In the genomic region with DNA sequence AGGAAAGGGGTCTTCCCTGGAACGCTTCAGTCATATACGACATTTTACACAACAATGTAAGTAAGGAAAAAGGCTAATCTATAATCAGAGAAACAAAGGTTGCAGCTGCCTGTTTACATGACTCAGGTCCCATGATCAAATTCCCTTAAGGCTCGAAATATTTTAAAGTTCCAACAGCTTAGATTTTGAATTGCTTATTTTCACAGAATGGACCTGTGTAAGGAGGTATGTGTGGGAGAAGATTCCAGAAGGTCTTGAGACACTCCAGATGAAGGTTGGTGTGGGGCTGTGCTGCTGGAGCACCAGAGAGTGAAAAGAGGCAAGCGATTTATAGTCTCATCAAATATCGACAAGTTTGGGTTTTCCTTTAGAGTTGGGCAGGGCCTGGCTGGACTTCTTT, we compare ENCODE assay signal across 30 cellular contexts. TPM values are rescaled to one million over a fixed set of nuclear protein-coding genes. Genes with fewer than 3 reads are reported as not detected.
A peak's percentile ranks its signal among the peaks of the same experiment; 100 is the strongest.
DNase-seq lines count a peak whose midpoint lies in the region; ATAC-seq, FAIRE-seq and TF ChIP-seq lines count a peak whose summit lies in the region.
"Had no signal": no experiment of that assay in that cellular context is flagged by ENCODE, and none has a peak within 500 bp of the region (broad histone marks: within the 10 kb centered on the region; RNA-seq: fewer than 3 reads in every experiment).

No MANE protein-coding gene starts in this region.

- peak overlapping the region; percentile 82 for H2AFZ ChIP-seq in GM12878 (ENCODE audit: control insufficient read depth, low read depth, low read length)

- RAD21 ChIA-PET in GM12878 (lab: Charles Lee; ENCODE audit: unreplicated experiment), result interaction anchor here (1.0 to 1.6 kb wide), 2 partner anchors 10 to 28 kb away, joined by 6 to 7 read pairs; no protein-coding TSS in a partner anchor

- no peaks in the 10 kb centered on the region for H3K9me3 ChIP-seq in BLaER1
- no peaks in the 10 kb centered on the region for H3K9me3 ChIP-seq in GM12878 (replicated peaks; ENCODE audit: control insufficient read depth, insufficient read depth, low read length)
- peaks cover 2% of the 10 kb centered on the region for H3K9me3 ChIP-seq in aorta (ENCODE audit: control insufficient read depth, low read length)
- no peaks in the 10 kb centered on the region for H3K9me3 ChIP-seq in lower lobe of right lung
- H3K9me3 ChIP-seq: HAP-1, heart right ventricle, upper lobe of right lung had no signal

- BruUV-seq in GM12878 (replicated peaks; lab: Mats Ljungman, UMichigan), result no TSS peak

- POLR2A ChIA-PET in GM12878 (lab: Charles Lee), result interaction anchor here (0.6 to 0.7 kb wide), 2 partner anchors 15 to 348 kb away, joined by 5 read pairs; no protein-coding TSS in a partner anchor

- no peaks in the 10 kb centered on the region for H3K27me3 ChIP-seq in BLaER1
- H3K27me3 ChIP-seq in GM12878 (replicated peaks in 1 of 2; ENCODE audit: control insufficient read depth in 2 of 2, insufficient read depth in 2 of 2, low read length in 1 of 2), result no peaks in the 10 kb centered on the region
- H3K27me3 ChIP-seq in aorta (ENCODE audit: control insufficient read depth in 1 of 2, insufficient read depth in 2 of 2, low read length in 1 of 2), result no peaks in the 10 kb centered on the region
- no peaks in the 10 kb centered on the region for H3K27me3 ChIP-seq in lower lobe of right lung (ENCODE audit: low read depth)
- H3K27me3 ChIP-seq: upper lobe of right lung had no signal

- WGBS in GM12878 (ENCODE audit: insufficient coverage, insufficient replicate concordance, low lambda C conversion rate, missing lambda C conversion rate), result 10% methylated on average over 5 of the region's 5 CpGs
- 43 to 46% methylated on average over 5 of the region's 5 CpGs for WGBS in aorta, 2 donors

- H3K27ac Mint-ChIP-seq in nephron progenitor cell, result peak overlapping the region; percentile 94
- H3K27ac Mint-ChIP-seq in activated naive CD4-positive, alpha-beta T cell treated with anti-CD3 and anti-CD28 coated beads, Interleukin-2, amount 10 ng/mL, durations not matched to agents 7 days and 5 days, result no peak overlapping the region
- H3K27ac Mint-ChIP-seq: dendritic cell treated with granulocyte-macrophage colony-stimulating factor and Interleukin-4, amounts not matched to agents 40 ng/mL and 50 ng/mL, for 4 days had no signal

- H3K4me1 ChIP-seq in BLaER1 (peaks cover 35% of the 10 kb centered on the region), GM12878 (ENCODE audit: control insufficient read depth, insufficient read depth, low read length) (peaks cover 17% of the 10 kb centered on the region), aorta (ENCODE audit: control insufficient read depth in 1 of 2, insufficient read depth in 2 of 2, low read length in 2 of 2) (no peaks in the 10 kb centered on the region), lower lobe of right lung (no peaks in the 10 kb centered on the region)
- H3K4me1 ChIP-seq: upper lobe of right lung had no signal

- H4K20me1 ChIP-seq in BLaER1 (no peaks in the 10 kb centered on the region), GM12878 (ENCODE audit: control insufficient read depth, insufficient read depth) (no peaks in the 10 kb centered on the region)

- peak; percentile 8 for ATAC-seq in HG03108 (IDR thresholded peaks at IDR 0.05; ENCODE audit: unreplicated experiment)
- ATAC-seq in GM12878, result peak; percentile 34; the same call in 1 of the 3 replicates
- ATAC-seq in GM21529 (IDR thresholded peaks at IDR 0.05; ENCODE audit: unreplicated experiment), result no peak
- ATAC-seq in aorta (ENCODE audit: low FRiP score), result no peak
- no peak for ATAC-seq in lower lobe of right lung
- ATAC-seq: heart right ventricle, left ventricle myocardium superior, PC-3, upper lobe of right lung had no signal

- TF ChIP-seq CTCF in GM12878 (IDR thresholded peaks at IDR 0.05 in 2 of 3, conservative IDR thresholded peaks at IDR 0.05 in 1 of 3; ENCODE audit: control insufficient read depth in 2 of 3, extremely low read depth in 1 of 3, insufficient read depth in 1 of 3, low read depth in 3 of 3, low read length in 3 of 3) (no peak), nephron progenitor cell (IDR thresholded peaks at IDR 0.05) (no peak), lower lobe of right lung (IDR thresholded peaks at IDR 0.05) (no peak)

- no peaks in the 10 kb centered on the region for H3K36me3 Mint-ChIP-seq in nephron progenitor cell (ENCODE audit: low read depth)
- H3K36me3 Mint-ChIP-seq in activated naive CD4-positive, alpha-beta T cell treated with anti-CD3 and anti-CD28 coated beads, Interleukin-2, amount 10 ng/mL, durations not matched to agents 7 days and 5 days, result no peaks in the 10 kb centered on the region

- TF ChIP-seq EP300 in GM12878 (IDR thresholded peaks at IDR 0.05; ENCODE audit: borderline replicate concordance in 1 of 2, control insufficient read depth in 1 of 2, low read depth in 2 of 2, low read length in 2 of 2), result no peak

- in situ Hi-C loops in GM12878 (cut with MboI), result loop anchor here (25.0 kb wide), 1 partner anchor 1690 kb away; no protein-coding TSS in a partner anchor

- no peak for TF ChIP-seq RAD21 in GM12878 (IDR thresholded peaks at IDR 0.05; ENCODE audit: insufficient read depth, low read depth, low read length)

- CTCF ChIA-PET in GM12878 (lab: Yijun Ruan, JAX), result interaction anchor here (0.7 to 3.7 kb wide), 7 partner anchors 10 to 122 kb away, joined by 3 to 14 read pairs (median 6); no protein-coding TSS in a partner anchor
- CTCF ChIA-PET in activated naive CD4-positive, alpha-beta T cell treated with anti-CD3 and anti-CD28 coated beads, Interleukin-2, amount 10 ng/mL, durations not matched to agents 7 days and 5 days (lab: Charles Lee), result no interaction called here

- H3K9me3 Mint-ChIP-seq in nephron progenitor cell, result no peaks in the 10 kb centered on the region
- no peaks in the 10 kb centered on the region for H3K9me3 Mint-ChIP-seq in activated naive CD4-positive, alpha-beta T cell treated with anti-CD3 and anti-CD28 coated beads, Interleukin-2, amount 10 ng/mL, durations not matched to agents 7 days and 5 days
- H3K9me3 Mint-ChIP-seq: dendritic cell treated with granulocyte-macrophage colony-stimulating factor and Interleukin-4, amounts not matched to agents 40 ng/mL and 50 ng/mL, for 4 days had no signal

- FAIRE-seq in GM12878 (lab: Jason Lieb, UNC), result no peak
- FAIRE-seq: endothelial cell of umbilical vein, TTC549 had no signal

- no peaks in the 10 kb centered on the region for H3K79me2 ChIP-seq in GM12878 (ENCODE audit: control insufficient read depth, insufficient read depth, low read length)

- TF ChIP-seq POLR2A in GM12878 (IDR thresholded peaks at IDR 0.05; ENCODE audit: low read depth, low read length), result no peak

- peak overlapping the region; percentile 80 for H3K4me2 ChIP-seq in BLaER1
- H3K4me2 ChIP-seq in GM12878 (ENCODE audit: control insufficient read depth, insufficient read depth), result peak overlapping the region; percentile 64; the same call in 1 of the 2 replicates
- H3K4me2 ChIP-seq: KMS-11 had no signal

- peak overlapping the region; percentile 69 for H3K27ac ChIP-seq in BLaER1
- peak overlapping the region; percentile 67 for H3K27ac ChIP-seq in GM12878 (ENCODE audit: control insufficient read depth, insufficient read depth)
- H3K27ac ChIP-seq in aorta (ENCODE audit: low read depth in 1 of 2, low read length in 2 of 2), result no peak overlapping the region
- H3K27ac ChIP-seq in lower lobe of right lung, result no peak overlapping the region
- H3K27ac ChIP-seq: heart right ventricle, KMS-11, upper lobe of right lung had no signal

- no peak for DNase-seq in GM12878 (ENCODE audit: low read depth, low spot score)
- DNase-seq in nephron progenitor cell, result no peak
- no peak for DNase-seq in aorta
- no peak for DNase-seq in activated naive CD4-positive, alpha-beta T cell treated with anti-CD3 and anti-CD28 coated beads, Interleukin-2, amount 10 ng/mL, durations not matched to agents 7 days and 5 days
- DNase-seq in lower lobe of right lung, result no peak
- DNase-seq: activated naive CD4-positive, alpha-beta T cell treated with Interleukin-2 at 50 U/mL for 16 hours; activated T-cell treated with anti-CD3 and anti-CD28 coated beads, Interleukin-2, amount 50 U/mL, for 48 hours; anterior cingulate cortex; C1 segment of cervical spinal cord; Calu3; caudate nucleus; heart right ventricle; left ventricle myocardium superior; NCI-H2029 treated with DMSO at 0.1 percent for 48 hours; NCI-H345; occipital lobe; PC-3; SHP77 treated with DMSO at 0.1 percent for 48 hours; stimulated activated CD4-positive, alpha-beta T cell treated with anti-CD3 and anti-CD28 coated beads, Interleukin-12 subunit alpha, Interleukin-12 subunit beta, amount 100 ng/mL, for 4 hours; upper lobe of right lung had no signal

- H3K36me3 ChIP-seq in BLaER1, result no peaks in the 10 kb centered on the region
- no peaks in the 10 kb centered on the region; a peak in 1 of 4 replicates for H3K36me3 ChIP-seq in GM12878 (ENCODE audit: control insufficient read depth in 2 of 2, insufficient read depth in 2 of 2, low read length in 1 of 2)
- H3K36me3 ChIP-seq in aorta (ENCODE audit: control insufficient read depth in 1 of 2, insufficient read depth in 2 of 2, low read length in 1 of 2), result no peaks in the 10 kb centered on the region
- H3K36me3 ChIP-seq in lower lobe of right lung, result no peaks in the 10 kb centered on the region
- H3K36me3 ChIP-seq: HAP-1, heart right ventricle, upper lobe of right lung had no signal

- H3K4me1 Mint-ChIP-seq in nephron progenitor cell, result peaks cover 39% of the 10 kb centered on the region
- H3K4me1 Mint-ChIP-seq in activated naive CD4-positive, alpha-beta T cell treated with anti-CD3 and anti-CD28 coated beads, Interleukin-2, amount 10 ng/mL, durations not matched to agents 7 days and 5 days, result peaks cover 8% of the 10 kb centered on the region

- H3K4me3 Mint-ChIP-seq in nephron progenitor cell, result no peak overlapping the region
- H3K4me3 Mint-ChIP-seq in activated naive CD4-positive, alpha-beta T cell treated with anti-CD3 and anti-CD28 coated beads, Interleukin-2, amount 10 ng/mL, durations not matched to agents 7 days and 5 days, result no peak overlapping the region
- H3K4me3 Mint-ChIP-seq: dendritic cell treated with granulocyte-macrophage colony-stimulating factor and Interleukin-4, amounts not matched to agents 40 ng/mL and 50 ng/mL, for 4 days had no signal

- intact Hi-C loops in GM12878 (cut with micrococcal nuclease; ENCODE audit: unreplicated experiment), result no loop called here
- intact Hi-C loops in aorta (cut with DNase I), result no loop called here
- intact Hi-C loops in lower lobe of right lung (cut with DNase I), result no loop called here

- H3K27me3 Mint-ChIP-seq in nephron progenitor cell (ENCODE audit: low read depth, poor library complexity), result peaks cover 7% of the 10 kb centered on the region
- peaks cover 9% of the 10 kb centered on the region for H3K27me3 Mint-ChIP-seq in activated naive CD4-positive, alpha-beta T cell treated with anti-CD3 and anti-CD28 coated beads, Interleukin-2, amount 10 ng/mL, durations not matched to agents 7 days and 5 days
- H3K27me3 Mint-ChIP-seq: dendritic cell treated with granulocyte-macrophage colony-stimulating factor and Interleukin-4, amounts not matched to agents 40 ng/mL and 50 ng/mL, for 4 days had no signal

- H3K9ac ChIP-seq in BLaER1 (no peak overlapping the region; the same call in 1 of the 2 replicates), GM12878 (ENCODE audit: control insufficient read depth, insufficient read depth, low read length) (peak overlapping the region; percentile 69; the same call in 1 of the 2 replicates)
- H3K9ac ChIP-seq: KMS-11 had no signal

- H3K4me3 ChIP-seq in BLaER1, result 0 out of 2 replicates have a peak overlapping the region, but pooled peaks have one; percentile 15
- no peak overlapping the region for H3K4me3 ChIP-seq in GM12878
- no peak overlapping the region for H3K4me3 ChIP-seq in aorta (ENCODE audit: low read length in 2 of 2)
- no peak overlapping the region for H3K4me3 ChIP-seq in lower lobe of right lung
- H3K4me3 ChIP-seq: HAP-1, heart right ventricle, upper lobe of right lung had no signal

- SMC1A ChIA-PET in GM12878 (lab: Charles Lee; ENCODE audit: uncharacterized antibody, unreplicated experiment), result interaction anchor here (0.6 to 2.1 kb wide), 6 partner anchors 10 to 123 kb away, joined by 3 to 12 read pairs (median 5); no protein-coding TSS in a partner anchor

RNA-seq across cellular contexts. Expression of a gene that starts 34.1 kb away (rescaled TPM):
- not detected in 2 replicates for total RNA-seq in GM12878 (2013; cell fraction: nucleolus; rRNA removed)
- total RNA-seq in GM12878 (2014; rRNA removed) (0.11 TPM in 2 replicates), GM12878 (2014; rRNA removed; fragmentation: Illumina TruSeq; extraction: Trizol) (not detected in 2 replicates), GM12878 (2021) (not detected in 2 replicates), aorta (not detected), lower lobe of right lung (not detected)
- polyA plus RNA-seq in GM12878 (2011; ENCODE audit: low read depth), result 0.64 TPM
- polyA plus RNA-seq in GM12878 (2011; rRNA removed) (not detected in 2 replicates), GM12878 (2014; fragmentation: Illumina TruSeq; extraction: Trizol) (0.10 TPM in 1 of 2 replicates, not detected in the other), GM12878 (2014; fragmentation: Nextera tagmentation; extraction: Ambion mirVana) (under 1 TPM; 0.15 to 0.18 TPM), GM12878 (2014; rRNA removed) (not detected in 2 replicates), GM12878 (2016; fragmentation: Nextera tagmentation; extraction: Ambion mirVana) (not detected), aorta (not detected)
- polyA plus RNA-seq in GM12878 (2011; cell fraction: cytosol; rRNA removed), result not detected in 2 replicates
- polyA plus RNA-seq in GM12878 (2011; cell fraction: nucleus; rRNA removed), result not detected in 2 replicates
- polyA plus RNA-seq in GM12878 (2012), result 0.88 and 0.91 TPM in 2 replicates
- polyA minus RNA-seq in GM12878 (2011; rRNA and poly(A)+ RNA removed), result not detected in 2 replicates
- polyA minus RNA-seq in GM12878 (2011; cell fraction: cytosol; rRNA and poly(A)+ RNA removed), result not detected in 2 replicates
- polyA minus RNA-seq in GM12878 (2011; cell fraction: nucleus; rRNA and poly(A)+ RNA removed), result not detected in 2 replicates
- total RNA-seq: activated CD8-positive, alpha-beta memory T cell treated with anti-CD3 and anti-CD28 coated beads for 36 hours; Calu3; endothelial cell of umbilical vein; heart right ventricle; HT-29; left ventricle myocardium superior; occipital lobe; PC-3; upper lobe of right lung had no signal
- polyA plus RNA-seq: endothelial cell of umbilical vein, heart right ventricle had no signal

Comparison
In these comparisons a context has a peak if more than half of its experiments do, and no peak if none do; other contexts are left out.
1. H3K27ac ChIP-seq: peak in BLaER1 (single experiment) and GM12878 (single experiment); none in aorta (0 of 2) and lower lobe of right lung (single experiment).
2. ATAC-seq: peak in HG03108 (single experiment) and GM12878 (single experiment); none in GM21529 (single experiment), aorta (single experiment) and lower lobe of right lung (0 of 2).